In the genomic region with DNA sequence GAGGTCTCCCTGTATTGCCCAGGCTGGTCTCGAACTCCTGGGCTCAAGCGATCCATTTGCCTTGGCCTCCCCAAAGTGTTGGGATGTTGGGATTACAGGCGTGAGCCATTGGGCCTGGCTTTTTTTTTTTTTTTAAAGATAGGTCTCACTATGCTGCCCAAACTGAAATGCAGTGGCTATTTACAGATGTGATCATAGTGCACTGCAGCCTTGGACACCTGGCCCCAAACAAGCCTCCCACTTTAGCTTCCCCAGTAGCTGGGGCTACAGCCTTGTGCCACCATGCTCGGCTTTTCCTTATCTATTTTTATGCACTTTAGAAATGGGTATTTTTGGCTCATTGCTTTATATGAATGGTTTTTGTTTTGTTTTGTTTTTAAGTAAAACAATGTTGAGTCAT, we compare ENCODE assay signal across 16 cellular contexts. TPM values are rescaled to one million over a fixed set of nuclear protein-coding genes. Genes with fewer than 3 reads are reported as not detected.
DNase-seq lines count a peak whose midpoint lies in the region; TF ChIP-seq lines count a peak whose summit lies in the region.
"Had no signal": no experiment of that assay in that cellular context is flagged by ENCODE, and none has a peak within 500 bp of the region (broad histone marks: within the 10 kb centered on the region; RNA-seq: fewer than 3 reads in every experiment).

No MANE protein-coding gene starts in this region.

- H3K79me2 ChIP-seq in KMS-11 (ENCODE audit: insufficient read depth, low read depth) = 0 out of 2 replicates have a peak, but pooled peaks cover 4% of the 10 kb centered on the region

- peaks cover 7% of the 10 kb centered on the region for H3K4me1 Mint-ChIP-seq in activated naive CD4-positive, alpha-beta T cell treated with anti-CD3 and anti-CD28 coated beads for 36 hours (ENCODE audit: low read depth)
- no peaks in the 10 kb centered on the region for H3K4me1 Mint-ChIP-seq in endothelial cell (ENCODE audit: unreplicated experiment)

- no peak overlapping the region for H3K4me3 ChIP-seq in KMS-11 (IDR thresholded peaks at IDR 0.05; ENCODE audit: insufficient read depth, low read depth, low read length)
- no peak overlapping the region for H3K4me3 ChIP-seq in fibroblast of villous mesenchyme (ENCODE audit: low read depth, low read length)
- H3K4me3 ChIP-seq: GM23248 had no signal

- no peaks in the 10 kb centered on the region for H3K27me3 ChIP-seq in KMS-11 (ENCODE audit: insufficient read depth, low read depth)

- CTCF ChIA-PET in activated naive CD4-positive, alpha-beta T cell treated with anti-CD3 and anti-CD28 coated beads for 36 hours (lab: Charles Lee) = interaction anchor here (0.6 to 1.9 kb wide), 6 partner anchors 11 to 136 kb away, joined by 3 to 6 read pairs (median 4); no protein-coding TSS in a partner anchor

- peak overlapping the region; percentile 46 for H3K27ac Mint-ChIP-seq in activated naive CD4-positive, alpha-beta T cell treated with anti-CD3 and anti-CD28 coated beads for 36 hours
- H3K27ac Mint-ChIP-seq in endothelial cell (ENCODE audit: unreplicated experiment) = no peak overlapping the region

- H3K4me1 ChIP-seq in KMS-11 (ENCODE audit: low read depth, poor library complexity, severe bottlenecking) = peaks cover 4% of the 10 kb centered on the region

- DNase-seq in activated naive CD4-positive, alpha-beta T cell treated with anti-CD3 and anti-CD28 coated beads for 36 hours = no peak
- DNase-seq in activated naive CD4-positive, alpha-beta T cell treated with anti-CD3 and anti-CD28 coated beads, Interleukin-2, amount 50 U/mL, for 16 hours = no peak
- DNase-seq in fibroblast of villous mesenchyme (ENCODE audit: low read depth) = peak; percentile 10
- no peak for DNase-seq in effector CD4-positive, alpha-beta T cell
- DNase-seq in endothelial cell (ENCODE audit: low spot score) = no peak
- DNase-seq: C1 segment of cervical spinal cord; Calu3; CD4-positive, alpha-beta memory T cell; COR-L47; DMS53; DMS79 treated with DMSO at 0.1 percent for 48 hours; GF-D8; GM23248; H7; HCEC 1CT had no signal

- peaks cover 5% of the 10 kb centered on the region for H4K20me1 ChIP-seq in KMS-11 (ENCODE audit: insufficient read depth)

- H2AFZ ChIP-seq in KMS-11 (ENCODE audit: low read depth) = no peak overlapping the region
- H2AFZ ChIP-seq: GM23248 had no signal

- intact Hi-C loops in activated naive CD4-positive, alpha-beta T cell treated with anti-CD3 and anti-CD28 coated beads for 36 hours (cut with micrococcal nuclease) = loop anchor here (10.0 kb wide), 1 partner anchor 295 kb away; no protein-coding TSS in a partner anchor

- no peak overlapping the region for H3K9ac ChIP-seq in KMS-11
- H3K9ac ChIP-seq: GM23248 had no signal

- peaks cover 12% of the 10 kb centered on the region; the same call in 1 of the 2 replicates for H3K36me3 ChIP-seq in KMS-11 (ENCODE audit: insufficient read depth)

- no peaks in the 10 kb centered on the region for H3K27me3 Mint-ChIP-seq in activated naive CD4-positive, alpha-beta T cell treated with anti-CD3 and anti-CD28 coated beads for 36 hours (ENCODE audit: low read depth)
- no peaks in the 10 kb centered on the region for H3K27me3 Mint-ChIP-seq in endothelial cell (ENCODE audit: unreplicated experiment)
- H3K27me3 Mint-ChIP-seq: CD4-positive, alpha-beta memory T cell had no signal

- H3K4me2 ChIP-seq in KMS-11 = no peak overlapping the region

- H3K9me3 Mint-ChIP-seq in activated naive CD4-positive, alpha-beta T cell treated with anti-CD3 and anti-CD28 coated beads for 36 hours = no peaks in the 10 kb centered on the region
- H3K9me3 Mint-ChIP-seq in endothelial cell (ENCODE audit: unreplicated experiment) = no peaks in the 10 kb centered on the region
- H3K9me3 Mint-ChIP-seq: CD4-positive, alpha-beta memory T cell had no signal

- peaks cover 24% of the 10 kb centered on the region for H3K36me3 Mint-ChIP-seq in activated naive CD4-positive, alpha-beta T cell treated with anti-CD3 and anti-CD28 coated beads for 36 hours (ENCODE audit: low read depth)
- H3K36me3 Mint-ChIP-seq in endothelial cell (ENCODE audit: low read depth, unreplicated experiment) = peaks cover 8% of the 10 kb centered on the region

- no peak for TF ChIP-seq CTCF in KMS-11 (conservative IDR thresholded peaks at IDR 0.05; ENCODE audit: low read depth, low read length)
- TF ChIP-seq CTCF in fibroblast of villous mesenchyme (IDR thresholded peaks at IDR 0.05; ENCODE audit: insufficient read depth, low read depth, low read length) = no peak
- no peak for TF ChIP-seq CTCF in endothelial cell (IDR thresholded peaks at IDR 0.05; ENCODE audit: unreplicated experiment)

- H3K27ac ChIP-seq in KMS-11 = peak overlapping the region; percentile 13; the same call in 1 of the 2 replicates
- H3K27ac ChIP-seq: GM23248 had no signal

- H3K4me3 Mint-ChIP-seq in activated naive CD4-positive, alpha-beta T cell treated with anti-CD3 and anti-CD28 coated beads for 36 hours = no peak overlapping the region
- no peak overlapping the region for H3K4me3 Mint-ChIP-seq in endothelial cell (ENCODE audit: unreplicated experiment)
- H3K4me3 Mint-ChIP-seq: CD4-positive, alpha-beta memory T cell had no signal

RNA-seq across cellular contexts. Expression of a gene that starts 37.4 kb away (rescaled TPM):
- total RNA-seq in activated naive CD4-positive, alpha-beta T cell treated with anti-CD3 and anti-CD28 coated beads for 36 hours = 100 to 1,000 TPM in 1 of 2 experiments, 10 to 100 TPM in 1; 87.9 to 102 TPM
- 72.1 and 74.1 TPM in 2 replicates for total RNA-seq in fibroblast of villous mesenchyme
- 137 TPM for total RNA-seq in endothelial cell (ENCODE audit: unreplicated experiment)

RNA-seq across cellular contexts. Expression of a gene that starts 44.6 kb away (rescaled TPM):
- total RNA-seq in activated naive CD4-positive, alpha-beta T cell treated with anti-CD3 and anti-CD28 coated beads for 36 hours = 10 to 100 TPM; 13.2 to 16.2 TPM
- 14.5 and 16.8 TPM in 2 replicates for total RNA-seq in fibroblast of villous mesenchyme
- total RNA-seq in endothelial cell (ENCODE audit: unreplicated experiment) = 49.0 TPM
